ENCODE assay signal across 21 cellular contexts in the genomic region with DNA sequence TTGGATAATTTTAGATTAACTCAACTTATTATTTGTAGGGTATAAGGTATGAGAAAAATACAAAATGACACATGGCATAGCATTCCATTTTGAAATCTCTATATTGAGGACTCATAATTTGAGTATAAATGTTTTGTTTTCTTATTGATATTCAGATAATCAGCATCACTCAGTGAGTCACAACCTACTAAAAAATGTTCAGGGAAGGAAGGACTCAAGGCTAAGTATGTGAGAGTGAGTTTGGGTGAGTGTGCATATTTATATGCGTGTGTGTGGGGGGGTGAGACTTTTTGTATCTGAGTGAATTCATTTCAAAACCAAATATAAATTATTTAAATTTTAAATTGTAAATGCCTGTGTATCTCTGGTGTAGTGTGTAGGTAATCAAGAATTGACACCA.
"Had no signal": no experiment of that assay in that cellular context is flagged by ENCODE, and none has a peak within 500 bp of the region (broad histone marks: within the 10 kb centered on the region; RNA-seq: fewer than 3 reads in every experiment).

No MANE protein-coding gene starts in this region.

- H3K79me2 ChIP-seq: parathyroid adenoma had no signal

- H3K27me3 ChIP-seq: right atrium auricular region, tibial nerve had no signal

- H3K4me3 ChIP-seq: right atrium auricular region, tibial nerve had no signal

- H3K9ac ChIP-seq: parathyroid adenoma had no signal

- H3K9me3 ChIP-seq: right atrium auricular region, tibial nerve had no signal

- ATAC-seq: left cardiac atrium had no signal

- H2AFZ ChIP-seq: parathyroid adenoma had no signal

- H3K36me3 ChIP-seq: right atrium auricular region, tibial nerve had no signal

- FAIRE-seq: endothelial cell of umbilical vein, frontal cortex, keratinocyte had no signal

- DNase-seq: activated CD4-positive, alpha-beta T cell treated with anti-CD3 and anti-CD28 coated beads for 4 hours; activated CD4-positive, alpha-beta T cell treated with anti-CD3 and anti-CD28 coated beads, Interleukin-2, amount 50 U/mL, for 48 hours; activated CD8-positive, alpha-beta memory T cell treated with anti-CD3 and anti-CD28 coated beads, Interleukin-2, amount 50 U/mL, for 4 hours; activated effector memory CD4-positive, alpha-beta T cell treated with anti-CD3 and anti-CD28 coated beads, Interleukin-2, amount 50 U/mL, for 16 hours; activated naive CD4-positive, alpha-beta T cell treated with anti-CD3 and anti-CD28 coated beads for 36 hours; activated naive CD8-positive, alpha-beta T cell treated with anti-CD3 and anti-CD28 coated beads, Interleukin-2, amount 10 ng/mL, durations not matched to agents 7 days and 5 days; activated T-cell treated with anti-CD3 and anti-CD28 coated beads, Interleukin-2, amount 50 U/mL, for 1 hour; amniotic stem cell; caudate nucleus; left cardiac atrium; naive B cell; nucleus accumbens; stimulated activated naive CD4-positive, alpha-beta T cell treated with Interleukin-2 at 50 U/mL for 16 hours; T-helper 1 cell had no signal

- H3K27ac ChIP-seq: parathyroid adenoma, right atrium auricular region, tibial nerve, VCaP had no signal
